8 cellular contexts compared by ENCODE assay signal in genomic region chr1:181479137-181479745, GRCh38. TPM values are rescaled to one million over a fixed set of nuclear protein-coding genes. Genes with fewer than 3 reads are reported as not detected.
A peak's percentile ranks its signal among the peaks of the same experiment; 100 is the strongest.
DNase-seq lines count a peak whose midpoint lies in the region; ATAC-seq, FAIRE-seq and TF ChIP-seq lines count a peak whose summit lies in the region.

No MANE protein-coding gene starts in this region.

- WGBS in right lobe of liver (ENCODE audit: insufficient coverage, low coverage, low lambda C conversion rate, missing lambda C conversion rate) = 33% methylated on average over 3 of the region's 3 CpGs

- H3K27me3 ChIP-seq in colonic mucosa (peaks cover 24% of the 10 kb centered on the region), right lobe of liver (peaks cover 5% of the 10 kb centered on the region in 2 donors)

- H3K4me3 Mint-ChIP-seq in natural killer cell (no peak overlapping the region), type B pancreatic cell (no peak overlapping the region)
- H3K4me3 Mint-ChIP-seq in natural killer cell treated with Interleukin-12 subunit alpha and Interleukin-12 subunit beta and Interleukin-15 and Interleukin-18, amount 100 ng/mL, for 72 hours = no peak overlapping the region

- H3K27ac Mint-ChIP-seq in natural killer cell (no peak overlapping the region), type B pancreatic cell (no peak overlapping the region)
- no peak overlapping the region for H3K27ac Mint-ChIP-seq in natural killer cell treated with Interleukin-12 subunit alpha and Interleukin-12 subunit beta and Interleukin-15 and Interleukin-18, amount 100 ng/mL, for 72 hours

- no peaks in the 10 kb centered on the region for H3K36me3 Mint-ChIP-seq in natural killer cell
- no peaks in the 10 kb centered on the region for H3K36me3 Mint-ChIP-seq in natural killer cell treated with Interleukin-12 subunit alpha and Interleukin-12 subunit beta and Interleukin-15 and Interleukin-18, amount 100 ng/mL, for 72 hours
- H3K36me3 Mint-ChIP-seq in type B pancreatic cell = no peaks in the 10 kb centered on the region

- no peak for FAIRE-seq in H54 (lab: Jason Lieb, UNC)

- H3K4me3 ChIP-seq in colonic mucosa = no peak overlapping the region
- H3K4me3 ChIP-seq in right lobe of liver = no peak overlapping the region

- H3K4me1 ChIP-seq in colonic mucosa (no peaks in the 10 kb centered on the region), right lobe of liver (no peaks in the 10 kb centered on the region)

- TF ChIP-seq CTCF in natural killer cell (IDR thresholded peaks at IDR 0.05) (peak; percentile 10), colonic mucosa (IDR thresholded peaks at IDR 0.05) (peak; percentile 71), right lobe of liver (IDR thresholded peaks at IDR 0.05) (peak; percentile 83 to 88 (median 85)), type B pancreatic cell (conservative IDR thresholded peaks at IDR 0.05) (peak; percentile 89)

- TF ChIP-seq POLR2A in H54 (IDR thresholded peaks at IDR 0.05; ENCODE audit: low read depth, low read length) (no peak), right lobe of liver (IDR thresholded peaks at IDR 0.05) (no peak)

- no peak for ATAC-seq in natural killer cell
- no peak for ATAC-seq in natural killer cell treated with Interleukin-12 subunit alpha and Interleukin-12 subunit beta and Interleukin-15 and Interleukin-18, amount 100 ng/mL, for 72 hours
- ATAC-seq in right lobe of liver = peak; percentile 91 to 97 (median 92)

- peaks cover 14 to 30% of the 10 kb centered on the region in 2 donors for H3K27me3 Mint-ChIP-seq in natural killer cell (ENCODE audit: low read depth in 2 of 2)
- peaks cover 28 to 35% of the 10 kb centered on the region in 2 donors for H3K27me3 Mint-ChIP-seq in natural killer cell treated with Interleukin-12 subunit alpha and Interleukin-12 subunit beta and Interleukin-15 and Interleukin-18, amount 100 ng/mL, for 72 hours
- H3K27me3 Mint-ChIP-seq in type B pancreatic cell = peaks cover 66% of the 10 kb centered on the region

- no peaks in the 10 kb centered on the region for H3K4me1 Mint-ChIP-seq in natural killer cell
- H3K4me1 Mint-ChIP-seq in natural killer cell treated with Interleukin-12 subunit alpha and Interleukin-12 subunit beta and Interleukin-15 and Interleukin-18, amount 100 ng/mL, for 72 hours (ENCODE audit: low read depth in 2 of 2) = no peaks in the 10 kb centered on the region
- peaks cover 4% of the 10 kb centered on the region for H3K4me1 Mint-ChIP-seq in type B pancreatic cell (ENCODE audit: unreplicated experiment)

- in situ Hi-C loops in SK-MEL-5 (cut with HindIII; ENCODE audit: low pct_unique_long_range_greater_than_20kb, low sequenced_read_pairs) = loop anchor here (25.0 kb wide), 1 partner anchor 783 kb away; no protein-coding TSS in a partner anchor

- H3K9me3 ChIP-seq in colonic mucosa (no peaks in the 10 kb centered on the region), right lobe of liver (no peaks in the 10 kb centered on the region)

- H3K9ac ChIP-seq in colonic mucosa (ENCODE audit: low read depth in 2 of 2, low read length in 2 of 2) = no peak overlapping the region

- DNase-seq in natural killer cell = no peak
- DNase-seq in natural killer cell treated with Interleukin-12 subunit alpha and Interleukin-12 subunit beta and Interleukin-15 and Interleukin-18, amount 100 ng/mL, for 72 hours (ENCODE audit: low spot score) = no peak
- peak; percentile 62 for DNase-seq in H54 (ENCODE audit: insufficient read length, low spot score)
- DNase-seq in MV-4-11 (lab: John Stamatoyannopoulos, UW) = peak; percentile 55
- peak; percentile 78 for DNase-seq in SK-MEL-5 (ENCODE audit: low read depth, low spot score)
- no peak for DNase-seq in colonic mucosa
- peak in 2 of 3 donors; percentile 47 to 59 for DNase-seq in right lobe of liver
- DNase-seq in type B pancreatic cell (ENCODE audit: extremely low spot score, unreplicated experiment) = no peak

- no peaks in the 10 kb centered on the region for H3K36me3 ChIP-seq in colonic mucosa
- no peaks in the 10 kb centered on the region for H3K36me3 ChIP-seq in right lobe of liver

- no peak overlapping the region for H3K27ac ChIP-seq in colonic mucosa
- H3K27ac ChIP-seq in right lobe of liver = no peak overlapping the region

- intact Hi-C loops in natural killer cell (cut with micrococcal nuclease) = loop anchor here (1.0 kb wide), 2 partner anchors 575 to 602 kb away; no protein-coding TSS in a partner anchor
- intact Hi-C loops in colonic mucosa (cut with DNase I) = loop anchor here (2.0 kb wide), 1 partner anchor 198 kb away; no protein-coding TSS in a partner anchor
- intact Hi-C loops in right lobe of liver (cut with DNase I) = loop anchor here (5.0 to 10.0 kb wide), 2 partner anchors 198 to 466 kb away; no protein-coding TSS in a partner anchor

- H3K9me3 Mint-ChIP-seq in natural killer cell (no peaks in the 10 kb centered on the region), type B pancreatic cell (no peaks in the 10 kb centered on the region)
- H3K9me3 Mint-ChIP-seq in natural killer cell treated with Interleukin-12 subunit alpha and Interleukin-12 subunit beta and Interleukin-15 and Interleukin-18, amount 100 ng/mL, for 72 hours = no peaks in the 10 kb centered on the region

RNA-seq across cellular contexts. Expression of gene CACNA1E, which starts 4.1 kb away (rescaled TPM):
- under 1 TPM in 1 of 3 donors, not detected in 2; 0.40 TPM for total RNA-seq in natural killer cell
- under 1 TPM in 1 of 2 donors, not detected in 1; 0.08 TPM for total RNA-seq in natural killer cell treated with Interleukin-12 subunit alpha and Interleukin-12 subunit beta and Interleukin-15 and Interleukin-18, amount 100 ng/mL, for 72 hours
- 0.11 and 0.18 TPM in 2 replicates for total RNA-seq in SK-MEL-5 (2014; rRNA removed; shearing (Covaris generic))
- polyA plus RNA-seq in SK-MEL-5 (2015; cell fraction: cytosol; rRNA removed) = 0.06 TPM in 2 replicates
- 0.18 and 0.48 TPM in 2 replicates for polyA plus RNA-seq in SK-MEL-5 (2015; cell fraction: nucleus; rRNA removed)
- under 1 TPM; 0.44 to 0.53 TPM for total RNA-seq in colonic mucosa
- under 1 TPM in 4 of 6 experiments, not detected in 2; 0.05 to 0.09 (median 0.06) TPM for total RNA-seq in right lobe of liver
- total RNA-seq in type B pancreatic cell (ENCODE audit: low replicate concordance) = 1.7 and 2.1 TPM in 2 replicates

Comparison
In these comparisons a context has a peak if more than half of its experiments do, and no peak if none do; other contexts are left out.
1. ATAC-seq: peak in right lobe of liver (4 of 4); none in natural killer cell (0 of 3) and natural killer cell treated with Interleukin-12 subunit alpha and Interleukin-12 subunit beta and Interleukin-15 and Interleukin-18, amount 100 ng/mL, for 72 hours (0 of 2).
2. DNase-seq: peak in H54 (single experiment), MV-4-11 (single experiment), SK-MEL-5 (single experiment) and right lobe of liver (2 of 3); none in natural killer cell (single experiment), natural killer cell treated with Interleukin-12 subunit alpha and Interleukin-12 subunit beta and Interleukin-15 and Interleukin-18, amount 100 ng/mL, for 72 hours (single experiment), colonic mucosa (single experiment) and type B pancreatic cell (single experiment).
3. CTCF ChIP-seq: peak in every context shown above with its lines; median percentile 89 in type B pancreatic cell; 85 in right lobe of liver; 71 in colonic mucosa; 10 in natural killer cell.